ENCODE assay signal across 13 cellular contexts in the genomic region with DNA sequence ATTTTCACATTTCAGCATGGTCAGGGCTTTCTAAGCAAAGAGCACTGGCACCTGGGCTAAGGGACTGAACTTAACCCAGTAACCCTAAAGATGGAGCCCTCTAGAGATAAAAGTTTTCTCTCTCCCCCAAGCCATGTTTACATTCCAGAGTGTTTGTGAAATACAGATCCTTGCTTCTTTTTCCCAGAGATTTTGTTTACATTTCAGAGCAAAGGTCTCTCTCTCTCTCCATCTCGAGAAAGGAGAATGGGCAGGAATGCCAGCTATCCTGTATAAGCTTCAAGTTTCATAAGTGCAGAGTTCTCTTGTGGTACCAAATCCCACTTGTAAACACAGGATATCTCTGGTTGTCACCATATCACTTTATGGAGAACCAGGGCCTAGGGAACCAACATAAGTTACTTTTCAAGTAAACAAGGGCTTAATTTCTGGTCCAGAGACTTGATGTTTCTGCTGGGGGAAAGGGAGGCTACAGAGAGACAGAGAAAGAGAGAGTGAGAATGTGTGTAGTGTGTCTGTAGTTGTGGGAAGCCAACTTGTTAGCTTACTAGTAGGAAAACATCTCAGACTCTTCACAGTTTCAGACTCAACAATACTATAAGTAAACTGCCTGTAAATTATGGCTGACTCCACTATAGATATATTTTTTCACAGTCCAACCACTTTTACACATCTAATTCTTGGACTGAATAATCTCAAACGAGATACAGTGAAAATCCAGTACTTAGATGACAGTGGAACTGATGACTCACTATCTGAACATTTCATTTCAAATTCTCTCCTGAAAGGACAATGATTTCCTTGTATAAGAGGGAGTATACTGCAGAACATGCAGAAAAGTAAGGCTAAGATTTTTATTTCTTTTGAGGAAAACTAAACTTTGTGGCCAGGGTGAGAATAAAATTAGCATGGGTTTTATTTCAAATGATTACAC.
A peak's percentile ranks its signal among the peaks of the same experiment; 100 is the strongest.
DNase-seq lines count a peak whose midpoint lies in the region; ATAC-seq, FAIRE-seq and TF ChIP-seq lines count a peak whose summit lies in the region.
"Had no signal": no experiment of that assay in that cellular context is flagged by ENCODE, and none has a peak within 500 bp of the region (broad histone marks: within the 10 kb centered on the region; RNA-seq: fewer than 3 reads in every experiment).

No MANE protein-coding gene starts in this region.

- peaks cover 28% of the 10 kb centered on the region for H3K4me1 Mint-ChIP-seq in neural crest cell

- H3K4me3 ChIP-seq in endothelial cell of umbilical vein (replicated peaks in 1 of 3; ENCODE audit: insufficient read depth in 1 of 3, low read depth in 1 of 3, low read length in 3 of 3), result no peak overlapping the region
- no peak overlapping the region for H3K4me3 ChIP-seq in left ventricle myocardium inferior
- H3K4me3 ChIP-seq: spleen had no signal

- peak overlapping the region; percentile 41 for H3K27ac Mint-ChIP-seq in neural crest cell (ENCODE audit: unreplicated experiment)
- H3K27ac Mint-ChIP-seq: CD8-positive, alpha-beta T cell had no signal

- no peak for ATAC-seq in GM18519 (IDR thresholded peaks at IDR 0.05; ENCODE audit: low FRiP score, unreplicated experiment)
- ATAC-seq in HG02623 (IDR thresholded peaks at IDR 0.05; ENCODE audit: unreplicated experiment), result no peak
- ATAC-seq in HG02678 (IDR thresholded peaks at IDR 0.05; ENCODE audit: unreplicated experiment), result no peak
- ATAC-seq: CD8-positive, alpha-beta T cell had no signal

- no TSS peak for BruUV-seq in endothelial cell of umbilical vein (replicated peaks; lab: Mats Ljungman, UMichigan)

- no peaks in the 10 kb centered on the region for H3K27me3 Mint-ChIP-seq in neural crest cell (ENCODE audit: low read depth)

- H3K4me3 Mint-ChIP-seq in neural crest cell, result no peak overlapping the region
- H3K4me3 Mint-ChIP-seq: CD8-positive, alpha-beta T cell had no signal

- TF ChIP-seq POLR2A in endothelial cell of umbilical vein (IDR thresholded peaks at IDR 0.05; ENCODE audit: low read depth, low read length), result no peak

- H3K9me3 Mint-ChIP-seq in neural crest cell, result peaks cover 4% of the 10 kb centered on the region
- H3K9me3 Mint-ChIP-seq: CD8-positive, alpha-beta T cell had no signal

- H4K20me1 ChIP-seq in endothelial cell of umbilical vein (replicated peaks; ENCODE audit: control insufficient read depth, extremely low read depth, insufficient read depth, low read length), result no peaks in the 10 kb centered on the region

- no peak for TF ChIP-seq CTCF in endothelial cell of umbilical vein (IDR thresholded peaks at IDR 0.05; ENCODE audit: extremely low read depth in 1 of 2, insufficient read depth in 1 of 2, low read depth in 1 of 2, low read length in 2 of 2)
- no peak for TF ChIP-seq CTCF in neural crest cell (conservative IDR thresholded peaks at IDR 0.05)
- TF ChIP-seq CTCF in left ventricle myocardium inferior (IDR thresholded peaks at IDR 0.05; ENCODE audit: borderline replicate concordance), result no peak

- no peaks in the 10 kb centered on the region for H3K4me1 ChIP-seq in endothelial cell of umbilical vein (ENCODE audit: control insufficient read depth, extremely low read depth, insufficient read depth, low read length)
- no peaks in the 10 kb centered on the region for H3K4me1 ChIP-seq in left ventricle myocardium inferior

- no peak overlapping the region for H3K27ac ChIP-seq in endothelial cell of umbilical vein (ENCODE audit: insufficient read depth, low read depth, low read length)
- H3K27ac ChIP-seq in left ventricle myocardium inferior (replicated peaks), result no peak overlapping the region
- H3K27ac ChIP-seq: spleen had no signal

- dilution Hi-C loops in endothelial cell of umbilical vein (cut with MboI; ENCODE audit: extremely low pct_ligation_motif_present, low sequenced_read_pairs), result no loop called here

- no peak overlapping the region for H3K4me2 ChIP-seq in endothelial cell of umbilical vein (ENCODE audit: insufficient read depth, low read length)

- POLR2A ChIA-PET in endothelial cell of umbilical vein (lab: Charles Lee), result no interaction called here

- peaks cover 17% of the 10 kb centered on the region for H3K36me3 Mint-ChIP-seq in neural crest cell (ENCODE audit: low read depth)
- H3K36me3 Mint-ChIP-seq: CD8-positive, alpha-beta T cell had no signal

- H3K27me3 ChIP-seq in endothelial cell of umbilical vein (ENCODE audit: control insufficient read depth in 2 of 2, insufficient read depth in 2 of 2, low read length in 2 of 2) (no peaks in the 10 kb centered on the region), left ventricle myocardium inferior (ENCODE audit: low read depth) (no peaks in the 10 kb centered on the region)
- H3K27me3 ChIP-seq: spleen had no signal

- no peak overlapping the region for H3K9ac ChIP-seq in endothelial cell of umbilical vein (replicated peaks; ENCODE audit: extremely low read depth, insufficient read depth, low read length)

- CTCF ChIA-PET in endothelial cell of umbilical vein (lab: Charles Lee), result interaction anchor here (0.9 to 1.8 kb wide), 3 partner anchors 216 to 634 kb away, joined by 3 to 16 read pairs (median 4); no protein-coding TSS in a partner anchor

- H2AFZ ChIP-seq in endothelial cell of umbilical vein (ENCODE audit: low read depth, low read length), result no peak overlapping the region

- H3K36me3 ChIP-seq in endothelial cell of umbilical vein (ENCODE audit: control insufficient read depth in 2 of 2, extremely low read depth in 1 of 2, insufficient read depth in 2 of 2, low read length in 2 of 2), result no peaks in the 10 kb centered on the region
- no peaks in the 10 kb centered on the region for H3K36me3 ChIP-seq in left ventricle myocardium inferior
- H3K36me3 ChIP-seq: spleen had no signal

- FAIRE-seq in endothelial cell of umbilical vein (lab: Jason Lieb, UNC), result no peak
- FAIRE-seq: GM12891 had no signal

- no peaks in the 10 kb centered on the region for H3K9me1 ChIP-seq in endothelial cell of umbilical vein (replicated peaks; ENCODE audit: control insufficient read depth, extremely low read depth, insufficient read depth, low read length)

- H3K9me3 ChIP-seq in endothelial cell of umbilical vein (replicated peaks; ENCODE audit: control insufficient read depth, insufficient read depth, low read length) (no peaks in the 10 kb centered on the region), left ventricle myocardium inferior (replicated peaks) (no peaks in the 10 kb centered on the region)
- H3K9me3 ChIP-seq: spleen had no signal

- intact Hi-C loops in endothelial cell of umbilical vein (cut with micrococcal nuclease), result loop anchor here (2.0 to 5.0 kb wide), 3 partner anchors 116 to 231 kb away; no protein-coding TSS in a partner anchor
- intact Hi-C loops in left ventricle myocardium inferior (cut with micrococcal nuclease), result loop anchor here (2.0 kb wide), 1 partner anchor 217 kb away; no protein-coding TSS in a partner anchor

- DNase-seq in COLO829 (ENCODE audit: low spot score), result peak; percentile 57
- DNase-seq in M059J (ENCODE audit: low read depth), result peak; percentile 66
- peak; percentile 2 for DNase-seq in endothelial cell of umbilical vein (ENCODE audit: low read depth, low spot score)
- no peak for DNase-seq in neural crest cell (ENCODE audit: low read depth, low spot score)
- no peak for DNase-seq in left ventricle myocardium inferior
- DNase-seq: CD8-positive, alpha-beta T cell; hypothalamus; NCI-H1930; spleen had no signal

- H3K79me2 ChIP-seq in endothelial cell of umbilical vein (ENCODE audit: control insufficient read depth, insufficient read depth, low read length), result no peaks in the 10 kb centered on the region

TF ChIP-seq in endothelial cell of umbilical vein, 7 proteins besides CTCF, POLR2A, EP300 and RAD21:
- peak; percentile 47 for TF ChIP-seq FOS (IDR thresholded peaks at IDR 0.05; ENCODE audit: borderline replicate concordance, insufficient read depth, low read length)
- TF ChIP-seq POLR2AphosphoS5 (IDR thresholded peaks at IDR 0.05; ENCODE audit: insufficient read depth, low read depth, low read length), result no peak
- no peak for TF ChIP-seq GATA2 (IDR thresholded peaks at IDR 0.05; ENCODE audit: insufficient read depth, insufficient read length, low read depth, low read length)
- peak; percentile 15 for TF ChIP-seq JUN (IDR thresholded peaks at IDR 0.05; ENCODE audit: borderline replicate concordance, insufficient read depth, insufficient read length, low read depth)
- TF ChIP-seq MYC (IDR thresholded peaks at IDR 0.05; ENCODE audit: low read depth, low read length), result no peak
- TF ChIP-seq, protein P1, sequence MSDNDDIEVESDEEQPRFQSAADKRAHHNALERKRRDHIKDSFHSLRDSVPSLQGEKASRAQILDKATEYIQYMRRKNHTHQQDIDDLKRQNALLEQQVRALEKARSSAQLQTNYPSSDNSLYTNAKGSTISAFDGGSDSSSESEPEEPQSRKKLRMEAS (IDR thresholded peaks at IDR 0.05; ENCODE audit: insufficient read depth, insufficient read length), result no peak
- TF ChIP-seq EZH2 (IDR thresholded peaks at IDR 0.05; ENCODE audit: borderline replicate concordance, low read depth, low read length, severe bottlenecking), result no peak

Comparison
In these comparisons a context has a peak if more than half of its experiments do, and no peak if none do; other contexts are left out.
1. DNase-seq: peak in COLO829 (single experiment), M059J (single experiment) and endothelial cell of umbilical vein (single experiment); none in neural crest cell (single experiment) and left ventricle myocardium inferior (single experiment).